23 cellular contexts compared by ENCODE assay signal in genomic region chr4:72843466-72843865, GRCh38.
"Had no signal": no experiment of that assay in that cellular context is flagged by ENCODE, and none has a peak within 500 bp of the region (broad histone marks: within the 10 kb centered on the region; RNA-seq: fewer than 3 reads in every experiment).

No MANE protein-coding gene starts in this region.

- H3K4me1 ChIP-seq: gastrocnemius medialis, left ventricle myocardium inferior, spleen, upper lobe of left lung had no signal

- H3K9ac ChIP-seq: neural progenitor cell had no signal

- H3K27me3 ChIP-seq: esophagus muscularis mucosa, gastrocnemius medialis, heart right ventricle, neural progenitor cell, upper lobe of left lung had no signal

- DNase-seq: activated CD4-positive, alpha-beta T cell treated with anti-CD3 and anti-CD28 coated beads for 1 hour; activated CD4-positive, alpha-beta T cell treated with anti-CD3 and anti-CD28 coated beads, Interleukin-2, amount 50 U/mL, for 1 hour; activated CD8-positive, alpha-beta T cell treated with anti-CD3 and anti-CD28 coated beads, Interleukin-2, amount 10 ng/mL, durations not matched to agents 7 days and 5 days; activated gamma-delta T cell; activated naive CD4-positive, alpha-beta T cell treated with anti-CD3 and anti-CD28 coated beads, Interleukin-2, amount 50 U/mL, for 16 hours; activated naive CD8-positive, alpha-beta T cell treated with anti-CD3 and anti-CD28 coated beads, Interleukin-2, amount 50 U/mL, for 24 hours; anterior cingulate cortex; caudate nucleus; effector memory CD8-positive, alpha-beta T cell; gastrocnemius medialis; heart right ventricle; kidney; left ventricle myocardium inferior; naive thymus-derived CD8-positive, alpha-beta T cell; retina; spleen; stimulated activated CD4-positive, alpha-beta T cell treated with anti-CD3 and anti-CD28 coated beads, Interleukin-4, amount 100 ng/mL, for 24 hours; stimulated activated naive CD8-positive, alpha-beta T cell treated with anti-CD3 and anti-CD28 coated beads, Interleukin-15, Interleukin-2, amounts not matched to agents 100 U/mL and 50 U/mL, for 24 hours; T-helper 1 cell; T-helper 9 cell; upper lobe of left lung had no signal

- H3K4me2 ChIP-seq: neural progenitor cell had no signal

- H3K36me3 ChIP-seq: esophagus muscularis mucosa, gastrocnemius medialis, heart right ventricle, left ventricle myocardium inferior, neural progenitor cell, spleen, upper lobe of left lung had no signal

- H3K9me3 ChIP-seq: esophagus muscularis mucosa, gastrocnemius medialis, upper lobe of left lung had no signal

- H3K27ac ChIP-seq: esophagus muscularis mucosa, gastrocnemius medialis, heart right ventricle, left ventricle myocardium inferior, neural progenitor cell, spleen, upper lobe of left lung had no signal

- H2AFZ ChIP-seq: neural progenitor cell had no signal

- H3K4me3 ChIP-seq: esophagus muscularis mucosa, gastrocnemius medialis, heart right ventricle, left ventricle myocardium inferior, neural progenitor cell, spleen, upper lobe of left lung had no signal
